8 cellular contexts compared by ENCODE assay signal in the genomic region with DNA sequence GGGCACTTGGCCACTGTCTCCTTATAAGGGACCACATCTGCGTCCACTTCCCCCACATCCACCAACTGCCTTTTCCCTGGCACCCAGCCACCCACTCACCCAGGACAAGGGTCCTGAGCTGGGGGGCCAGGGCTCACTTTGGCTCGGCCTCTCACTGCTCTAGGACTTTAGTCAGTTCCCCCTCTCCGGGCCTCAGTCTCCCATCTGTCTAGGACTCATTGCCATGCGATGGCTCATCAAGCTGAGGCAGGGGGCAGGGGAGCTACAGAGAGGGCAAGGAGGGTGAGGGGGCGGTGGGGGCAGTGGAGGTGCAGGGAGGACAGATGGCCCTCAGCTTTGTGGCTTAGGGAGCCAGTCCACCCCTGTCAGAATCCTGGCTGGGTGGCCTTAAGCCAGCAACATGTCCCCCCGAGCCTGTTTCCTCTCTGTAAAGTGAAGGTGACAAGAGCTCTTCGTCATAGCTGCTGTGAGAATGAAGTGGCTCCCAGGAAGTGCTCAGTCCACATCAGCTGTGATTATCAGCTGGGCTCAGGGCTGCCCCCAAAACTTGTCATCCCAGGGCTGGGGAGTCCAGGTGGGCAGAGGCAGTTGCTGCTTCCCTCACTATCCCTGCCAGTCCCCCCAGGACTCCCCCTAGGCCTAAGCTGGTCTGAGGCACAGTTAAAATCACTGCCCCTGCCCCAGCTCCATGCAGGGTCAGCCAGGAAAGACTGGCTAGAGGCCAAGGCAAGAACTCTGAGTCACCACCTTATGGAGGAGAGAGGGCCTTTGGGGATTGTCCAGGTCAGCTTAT. TPM values are rescaled to one million over a fixed set of nuclear protein-coding genes. Genes with fewer than 3 reads are reported as not detected.
A peak's percentile ranks its signal among the peaks of the same experiment; 100 is the strongest.
DNase-seq lines count a peak whose midpoint lies in the region; ATAC-seq and TF ChIP-seq lines count a peak whose summit lies in the region.

No MANE protein-coding gene starts in this region.

- H3K36me3 Mint-ChIP-seq in HFFc6 (ENCODE audit: low read depth): no peaks in the 10 kb centered on the region; the same call in 1 of the 2 replicates
- peaks cover 36% of the 10 kb centered on the region for H3K36me3 Mint-ChIP-seq in activated T-cell treated with anti-CD3 and anti-CD28 coated beads, Interleukin-2, amount 50 U/mL, for 4 hours (ENCODE audit: insufficient read depth)

- peak overlapping the region; percentile 53 for H3K4me3 Mint-ChIP-seq in HFFc6
- peak overlapping the region; percentile 67 for H3K4me3 Mint-ChIP-seq in activated T-cell treated with anti-CD3 and anti-CD28 coated beads, Interleukin-2, amount 50 U/mL, for 4 hours

- H3K4me3 ChIP-seq in uterus: no peak overlapping the region

- no peaks in the 10 kb centered on the region for H3K4me1 ChIP-seq in uterus

- H3K36me3 ChIP-seq in uterus: no peaks in the 10 kb centered on the region

- no peaks in the 10 kb centered on the region for H3K27me3 Mint-ChIP-seq in HFFc6 (ENCODE audit: insufficient read depth)
- no peaks in the 10 kb centered on the region for H3K27me3 Mint-ChIP-seq in activated T-cell treated with anti-CD3 and anti-CD28 coated beads, Interleukin-2, amount 50 U/mL, for 4 hours (ENCODE audit: low read depth)

- H3K4me1 Mint-ChIP-seq in HFFc6 (ENCODE audit: low read depth): peaks cover 37% of the 10 kb centered on the region
- peaks cover 88% of the 10 kb centered on the region for H3K4me1 Mint-ChIP-seq in activated T-cell treated with anti-CD3 and anti-CD28 coated beads, Interleukin-2, amount 50 U/mL, for 4 hours (ENCODE audit: low read depth)

- no peaks in the 10 kb centered on the region for H3K9me3 Mint-ChIP-seq in HFFc6
- no peaks in the 10 kb centered on the region for H3K9me3 Mint-ChIP-seq in activated T-cell treated with anti-CD3 and anti-CD28 coated beads, Interleukin-2, amount 50 U/mL, for 4 hours

- DNase-seq in AG08395 (ENCODE audit: low spot score): peak; percentile 82
- peak; percentile 76 for DNase-seq in HFFc6
- no peak for DNase-seq in activated T-cell treated with anti-CD3 and anti-CD28 coated beads, Interleukin-2, amount 50 U/mL, for 4 hours
- peak; percentile 77 for DNase-seq in kidney tubule cell (ENCODE audit: low spot score)
- no peak for DNase-seq in NCI-H2196 (lab: John Stamatoyannopoulos, UW; ENCODE audit: unreplicated experiment)
- DNase-seq in NCI-H1417 treated with DMSO at 0.1 percent for 48 hours (lab: John Stamatoyannopoulos, UW): no peak
- DNase-seq in uterus: no peak
- no peak for DNase-seq in GM19240 (ENCODE audit: insufficient read length, low spot score)

- peak; percentile 12 to 22 for ATAC-seq in activated T-cell treated with anti-CD3 and anti-CD28 coated beads, Interleukin-2, amount 50 U/mL, for 4 hours

- TF ChIP-seq POLR2A in uterus (IDR thresholded peaks at IDR 0.05): no peak

- no peak for TF ChIP-seq CTCF in HFFc6 (IDR thresholded peaks at IDR 0.05)
- no peak for TF ChIP-seq CTCF in uterus (IDR thresholded peaks at IDR 0.05)

- no peak overlapping the region for H3K27ac ChIP-seq in uterus

- no peaks in the 10 kb centered on the region for H3K9me3 ChIP-seq in uterus

- H3K27me3 ChIP-seq in uterus: no peaks in the 10 kb centered on the region

- intact Hi-C loops in uterus (cut with DNase I; ENCODE audit: low total_unique reads): no loop called here

- H3K27ac Mint-ChIP-seq in HFFc6: peak overlapping the region; percentile 91

RNA-seq across cellular contexts. Expression of gene RAC2, which starts 14.9 kb away (rescaled TPM):
- total RNA-seq in HFFc6 (2021; fragmentation: NEBNext Ultra II Directional; extraction: Animal tissue kit (Norgen Biotek cat#: 25700)): 10 to 100 TPM; 29.9 to 57.2 (median 53.5) TPM
- 100 to 1,000 TPM; 388 to 432 (median 395) TPM for total RNA-seq in activated T-cell treated with anti-CD3 and anti-CD28 coated beads, Interleukin-2, amount 50 U/mL, for 4 hours
- total RNA-seq in uterus: 1 to 10 TPM; 2.4 to 6.7 (median 4.5) TPM

RNA-seq across cellular contexts. Expression of gene SSTR3, which starts 16.9 kb away (rescaled TPM):
- not detected for total RNA-seq in HFFc6 (2021; fragmentation: NEBNext Ultra II Directional; extraction: Animal tissue kit (Norgen Biotek cat#: 25700))
- 1 to 10 TPM; 1.7 to 2.3 (median 1.9) TPM for total RNA-seq in activated T-cell treated with anti-CD3 and anti-CD28 coated beads, Interleukin-2, amount 50 U/mL, for 4 hours
- 1 to 10 TPM in 2 of 4 donors, under 1 TPM in 1, not detected in 1; under 0.01 to 5.8 (median 3.1) TPM for total RNA-seq in uterus

RNA-seq across cellular contexts. Expression of gene C1QTNF6, which starts 41.2 kb away (rescaled TPM):
- total RNA-seq in HFFc6 (2021; fragmentation: NEBNext Ultra II Directional; extraction: Animal tissue kit (Norgen Biotek cat#: 25700)): 1 to 10 TPM; 3.3 to 5.0 (median 4.0) TPM
- total RNA-seq in activated T-cell treated with anti-CD3 and anti-CD28 coated beads, Interleukin-2, amount 50 U/mL, for 4 hours: 1 to 10 TPM in 2 of 3 donors, under 1 TPM in 1; 0.96 to 2.4 (median 1.2) TPM
- 10 to 100 TPM in 1 of 4 donors, 1 to 10 TPM in 2, under 1 TPM in 1; 0.29 to 16.0 (median 3.1) TPM for total RNA-seq in uterus

RNA-seq across cellular contexts. Expression of gene CYTH4, which starts 53.1 kb away (rescaled TPM):
- total RNA-seq in HFFc6 (2021; fragmentation: NEBNext Ultra II Directional; extraction: Animal tissue kit (Norgen Biotek cat#: 25700)): under 1 TPM in 1 of 6 experiments, not detected in 5; 0.28 TPM
- total RNA-seq in activated T-cell treated with anti-CD3 and anti-CD28 coated beads, Interleukin-2, amount 50 U/mL, for 4 hours: 10 to 100 TPM in 1 of 3 donors, 1 to 10 TPM in 2; 9.0 to 10.9 (median 9.7) TPM
- 10 to 100 TPM in 1 of 4 donors, 1 to 10 TPM in 3; 3.8 to 12.2 (median 5.9) TPM for total RNA-seq in uterus

Comparison
In these comparisons a context has a peak if more than half of its experiments do, and no peak if none do; other contexts are left out.
1. DNase-seq: peak in AG08395 (single experiment), HFFc6 (single experiment) and kidney tubule cell (single experiment); none in activated T-cell treated with anti-CD3 and anti-CD28 coated beads, Interleukin-2, amount 50 U/mL, for 4 hours (single experiment), NCI-H2196 (single experiment), NCI-H1417 treated with DMSO at 0.1 percent for 48 hours (single experiment), uterus (0 of 2) and GM19240 (single experiment).
2. RNA of gene RAC2, which starts 14.9 kb away (total RNA-seq): 388 to 432 TPM in activated T-cell treated with anti-CD3 and anti-CD28 coated beads, Interleukin-2, amount 50 U/mL, for 4 hours; 29.9 to 57.2 TPM in HFFc6 and 2.4 to 6.7 TPM in uterus; every median in the first group is over 4 times any median in the second.